22 cellular contexts compared by ENCODE assay signal in the genomic region with DNA sequence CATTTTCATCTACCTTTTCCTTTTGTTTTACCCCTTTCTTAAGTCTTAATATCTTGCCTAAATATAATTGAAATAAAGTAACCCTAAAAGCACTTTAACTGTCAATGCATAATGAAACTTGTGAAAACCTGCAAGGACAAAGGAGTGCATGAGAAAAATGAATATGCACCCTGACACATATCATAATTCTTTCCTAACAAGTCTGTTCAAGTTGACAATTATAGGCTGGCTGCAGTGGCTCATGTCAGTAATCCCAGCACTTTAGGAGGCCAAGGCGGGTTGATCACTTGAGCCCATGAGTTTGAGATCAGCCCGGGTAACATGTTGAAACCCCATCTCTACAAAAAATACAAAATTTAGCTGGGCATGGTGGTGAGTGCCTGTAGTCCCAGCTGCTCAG.
DNase-seq lines count a peak whose midpoint lies in the region; ATAC-seq and TF ChIP-seq lines count a peak whose summit lies in the region.
"Had no signal": no experiment of that assay in that cellular context is flagged by ENCODE, and none has a peak within 500 bp of the region (broad histone marks: within the 10 kb centered on the region; RNA-seq: fewer than 3 reads in every experiment).

No MANE protein-coding gene starts in this region.

- H3K4me2 ChIP-seq in OCI-LY7 (ENCODE audit: low read length) = no peak overlapping the region

- H3K27ac ChIP-seq in cardiac muscle cell = peak overlapping the region; percentile 52
- no peak overlapping the region for H3K27ac ChIP-seq in right cardiac atrium (ENCODE audit: low read length)
- no peak overlapping the region for H3K27ac ChIP-seq in OCI-LY7 (ENCODE audit: low read depth, low read length, poor library complexity, severe bottlenecking)
- peak overlapping the region in 3 of 4 donors; percentile 74 to 85 (median 82) for H3K27ac ChIP-seq in esophagus squamous epithelium
- H3K27ac ChIP-seq: SJCRH30 had no signal

- no peaks in the 10 kb centered on the region for H4K20me1 ChIP-seq in OCI-LY7 (ENCODE audit: insufficient read depth, low read length)

- no peak for ATAC-seq in right cardiac atrium
- ATAC-seq: GM12878, Panc1 had no signal

- no peak for TF ChIP-seq POLR2A in esophagus squamous epithelium (IDR thresholded peaks at IDR 0.05)

- TF ChIP-seq CTCF in cardiac muscle cell (IDR thresholded peaks at IDR 0.05; ENCODE audit: low read depth, low read length) (no peak), OCI-LY7 (conservative IDR thresholded peaks at IDR 0.05; ENCODE audit: low read length) (no peak), esophagus squamous epithelium (IDR thresholded peaks at IDR 0.05) (no peak)

- intact Hi-C loops in right cardiac atrium (cut with DNase I) = loop anchor here in 1 of 4 donors (10.0 kb wide), 1 partner anchor 63 kb away; a partner anchor contains a TSS
- intact Hi-C loops in OCI-LY7 (cut with micrococcal nuclease; ENCODE audit: unreplicated experiment) = no loop called here
- intact Hi-C loops in esophagus squamous epithelium (cut with DNase I) = no loop called here

- H3K9me3 ChIP-seq in cardiac muscle cell (ENCODE audit: low read depth) = no peaks in the 10 kb centered on the region
- H3K9me3 ChIP-seq in right cardiac atrium (ENCODE audit: control insufficient read depth, low read length) = no peaks in the 10 kb centered on the region
- H3K9me3 ChIP-seq in OCI-LY7 (ENCODE audit: low read length) = no peaks in the 10 kb centered on the region
- no peaks in the 10 kb centered on the region for H3K9me3 ChIP-seq in esophagus squamous epithelium
- H3K9me3 ChIP-seq: SJCRH30 had no signal

- POLR2A ChIA-PET in OCI-LY7 (lab: Charles Lee) = interaction anchor here (0.6 to 0.8 kb wide), 2 partner anchors 46 to 863 kb away, joined by 3 read pairs; no protein-coding TSS in a partner anchor

- WGBS in right cardiac atrium = 95% methylated on average over 2 of the region's 2 CpGs
- WGBS in esophagus squamous epithelium, 2 donors = 45 to 69% methylated on average over 2 of the region's 2 CpGs

- peaks cover 5% of the 10 kb centered on the region for H3K36me3 ChIP-seq in cardiac muscle cell
- H3K36me3 ChIP-seq in OCI-LY7 (ENCODE audit: insufficient read depth, low read length) = no peaks in the 10 kb centered on the region
- peaks cover 0 to 6% (median 0%) of the 10 kb centered on the region in 3 donors for H3K36me3 ChIP-seq in esophagus squamous epithelium
- H3K36me3 ChIP-seq: SJCRH30 had no signal

- TSS peak; percentile 51 for BruUV-seq in OCI-LY7 (replicated peaks; lab: Mats Ljungman, UMichigan)

- H3K4me1 ChIP-seq in cardiac muscle cell (ENCODE audit: low read depth) (no peaks in the 10 kb centered on the region), right cardiac atrium (ENCODE audit: control insufficient read depth, insufficient read depth, low read length) (no peaks in the 10 kb centered on the region), OCI-LY7 (ENCODE audit: insufficient read depth, low read length, poor library complexity, severe bottlenecking) (no peaks in the 10 kb centered on the region), esophagus squamous epithelium (peaks cover 0 to 43% (median 13%) of the 10 kb centered on the region in 3 donors)
- H3K4me1 ChIP-seq: SJCRH30 had no signal

- H3K79me2 ChIP-seq in OCI-LY7 (ENCODE audit: insufficient read depth, low read depth, low read length) = no peaks in the 10 kb centered on the region

- no peaks in the 10 kb centered on the region for H3K9me2 ChIP-seq in OCI-LY7 (ENCODE audit: insufficient read depth, low read length)

- CTCF ChIA-PET in OCI-LY7 (lab: Charles Lee; ENCODE audit: unreplicated experiment) = no interaction called here

- no peak for DNase-seq in cardiac muscle cell (ENCODE audit: low read depth in 1 of 2, low spot score in 1 of 2)
- no peak for DNase-seq in right cardiac atrium
- no peak for DNase-seq in OCI-LY7 (ENCODE audit: low spot score)
- DNase-seq in esophagus squamous epithelium (lab: John Stamatoyannopoulos, UW) = no peak
- DNase-seq in AG20443 (ENCODE audit: low spot score) = no peak
- DNase-seq in nucleus accumbens (lab: John Stamatoyannopoulos, UW) = no peak
- no peak for DNase-seq in activated CD4-positive, alpha-beta T cell treated with anti-CD3 and anti-CD28 coated beads for 1 hour
- no peak for DNase-seq in GDM1 (lab: John Stamatoyannopoulos, UW)
- DNase-seq: CD4-positive, CD25-positive, alpha-beta regulatory T cell; DMS 273 treated with DMSO at 0.1 percent for 48 hours; DMS79 treated with DMSO at 0.1 percent for 48 hours; GOT3; HCEC 1CT; KG1; NCI-H1092 treated with DMSO at 0.1 percent for 48 hours; NCI-H1694 treated with DMSO at 0.1 percent for 48 hours; NCI-H2081 treated with DMSO at 0.1 percent for 48 hours; NCI-H446 treated with DMSO at 0.1 percent for 48 hours; NCI-H526 treated with DMSO at 0.1 percent for 48 hours; SJCRH30 had no signal

- H3K27me3 ChIP-seq in cardiac muscle cell (no peaks in the 10 kb centered on the region), right cardiac atrium (ENCODE audit: control insufficient read depth, insufficient read depth) (no peaks in the 10 kb centered on the region), esophagus squamous epithelium (no peaks in the 10 kb centered on the region)
- H3K27me3 ChIP-seq: SJCRH30 had no signal

- H3K4me3 ChIP-seq in cardiac muscle cell = no peak overlapping the region
- H3K4me3 ChIP-seq in right cardiac atrium (ENCODE audit: low read length) = no peak overlapping the region
- no peak overlapping the region for H3K4me3 ChIP-seq in OCI-LY7 (ENCODE audit: low read depth, low read length, poor library complexity, severe bottlenecking)
- no peak overlapping the region for H3K4me3 ChIP-seq in esophagus squamous epithelium
- H3K4me3 ChIP-seq: GM12878, SJCRH30 had no signal

- no peak overlapping the region for H2AFZ ChIP-seq in OCI-LY7 (ENCODE audit: low read length)

Comparison
In these comparisons a context has a peak if more than half of its experiments do, and no peak if none do; other contexts are left out.
1. H3K27ac ChIP-seq: peak in cardiac muscle cell (single experiment) and esophagus squamous epithelium (3 of 4); none in right cardiac atrium (single experiment) and OCI-LY7 (single experiment).